In genomic region chr1:33902486-33903209, GRCh38 we compare ENCODE assay signal across 11 cellular contexts. TPM values are rescaled to one million over a fixed set of nuclear protein-coding genes. Genes with fewer than 3 reads are reported as not detected.
DNase-seq lines count a peak whose midpoint lies in the region; ATAC-seq and TF ChIP-seq lines count a peak whose summit lies in the region.
"Had no signal": no experiment of that assay in that cellular context is flagged by ENCODE, and none has a peak within 500 bp of the region (broad histone marks: within the 10 kb centered on the region; RNA-seq: fewer than 3 reads in every experiment).

No MANE protein-coding gene starts in this region.

- H3K4me3 Mint-ChIP-seq in activated B cell treated with CpG ODN at 0.5 μM for 24 hours, result no peak overlapping the region
- H3K4me3 Mint-ChIP-seq in activated naive CD8-positive, alpha-beta T cell treated with anti-CD3 and anti-CD28 coated beads for 36 hours, result no peak overlapping the region

- no peak for TF ChIP-seq CTCF in GM06990 (IDR thresholded peaks at IDR 0.05; ENCODE audit: insufficient read depth, low read length, poor library complexity, severe bottlenecking)
- TF ChIP-seq CTCF in activated B cell treated with CpG ODN at 0.5 μM for 24 hours (IDR thresholded peaks at IDR 0.05), result no peak

- peaks cover 18% of the 10 kb centered on the region for H3K4me1 Mint-ChIP-seq in activated B cell treated with CpG ODN at 0.5 μM for 24 hours
- H3K4me1 Mint-ChIP-seq in activated naive CD8-positive, alpha-beta T cell treated with anti-CD3 and anti-CD28 coated beads for 36 hours, result no peaks in the 10 kb centered on the region

- POLR2A ChIA-PET in activated B cell treated with CpG ODN at 0.5 μM for 24 hours (lab: Charles Lee), result no interaction called here

- no peak overlapping the region for H3K27ac Mint-ChIP-seq in activated B cell treated with CpG ODN at 0.5 μM for 24 hours
- no peak overlapping the region for H3K27ac Mint-ChIP-seq in activated naive CD8-positive, alpha-beta T cell treated with anti-CD3 and anti-CD28 coated beads for 36 hours

- CTCF ChIA-PET in activated B cell treated with CpG ODN at 0.5 μM for 24 hours (lab: Charles Lee), result no interaction called here

- H3K36me3 Mint-ChIP-seq in activated B cell treated with CpG ODN at 0.5 μM for 24 hours (ENCODE audit: low read depth), result no peaks in the 10 kb centered on the region
- no peaks in the 10 kb centered on the region for H3K36me3 Mint-ChIP-seq in activated naive CD8-positive, alpha-beta T cell treated with anti-CD3 and anti-CD28 coated beads for 36 hours

- ATAC-seq in GM19395 (IDR thresholded peaks at IDR 0.05; ENCODE audit: unreplicated experiment), result peak; percentile 88
- peak; percentile 75 for ATAC-seq in HG03095 (IDR thresholded peaks at IDR 0.05; ENCODE audit: unreplicated experiment)
- ATAC-seq in activated B cell treated with CpG ODN at 0.5 μM for 24 hours (ENCODE audit: low read depth), result peak; percentile 52

- no peaks in the 10 kb centered on the region for H3K9me3 Mint-ChIP-seq in activated B cell treated with CpG ODN at 0.5 μM for 24 hours
- H3K9me3 Mint-ChIP-seq in activated naive CD8-positive, alpha-beta T cell treated with anti-CD3 and anti-CD28 coated beads for 36 hours, result no peaks in the 10 kb centered on the region

- no peaks in the 10 kb centered on the region for H3K27me3 Mint-ChIP-seq in activated B cell treated with CpG ODN at 0.5 μM for 24 hours
- H3K27me3 Mint-ChIP-seq in activated naive CD8-positive, alpha-beta T cell treated with anti-CD3 and anti-CD28 coated beads for 36 hours, result peaks cover 14% of the 10 kb centered on the region

- no peaks in the 10 kb centered on the region; the same call in 1 of the 2 replicates for H3K27me3 ChIP-seq in GM06990 (replicated peaks; ENCODE audit: control insufficient read depth, insufficient read depth, low read length)
- H3K27me3 ChIP-seq: neutrophil had no signal

- H3K36me3 ChIP-seq in GM06990 (ENCODE audit: control insufficient read depth, insufficient read depth, low read length), result no peaks in the 10 kb centered on the region
- H3K36me3 ChIP-seq: neutrophil had no signal

- DNase-seq in GM06990 (ENCODE audit: extremely low read depth, insufficient read length) (peak; percentile 28), activated B cell treated with CpG ODN at 0.5 μM for 24 hours (no peak), foreskin melanocyte (no peak), NCI-H1930 (lab: John Stamatoyannopoulos, UW) (no peak)
- no peak for DNase-seq in activated naive CD8-positive, alpha-beta T cell treated with anti-CD3 and anti-CD28 coated beads for 36 hours
- DNase-seq in stimulated activated CD4-positive, alpha-beta T cell treated with anti-CD3 and anti-CD28 coated beads, Interleukin-4, amount 100 ng/mL, for 4 hours, result no peak
- DNase-seq: IMR-90, T-helper 1 cell had no signal

- intact Hi-C loops in activated B cell treated with CpG ODN at 0.5 μM for 24 hours (cut with micrococcal nuclease), result no loop called here

- H3K4me3 ChIP-seq in GM06990 (replicated peaks; ENCODE audit: low read depth, low read length), result no peak overlapping the region

RNA-seq across cellular contexts. Expression of gene HMGB4, which starts 38.8 kb away (rescaled TPM):
- not detected in 2 replicates for total RNA-seq in activated B cell treated with CpG ODN at 0.5 μM for 24 hours
- not detected for total RNA-seq in activated naive CD8-positive, alpha-beta T cell treated with anti-CD3 and anti-CD28 coated beads for 36 hours
- total RNA-seq: IMR-90 had no signal
